Comparison of ENCODE assay signal across 17 cellular contexts in the genomic region with DNA sequence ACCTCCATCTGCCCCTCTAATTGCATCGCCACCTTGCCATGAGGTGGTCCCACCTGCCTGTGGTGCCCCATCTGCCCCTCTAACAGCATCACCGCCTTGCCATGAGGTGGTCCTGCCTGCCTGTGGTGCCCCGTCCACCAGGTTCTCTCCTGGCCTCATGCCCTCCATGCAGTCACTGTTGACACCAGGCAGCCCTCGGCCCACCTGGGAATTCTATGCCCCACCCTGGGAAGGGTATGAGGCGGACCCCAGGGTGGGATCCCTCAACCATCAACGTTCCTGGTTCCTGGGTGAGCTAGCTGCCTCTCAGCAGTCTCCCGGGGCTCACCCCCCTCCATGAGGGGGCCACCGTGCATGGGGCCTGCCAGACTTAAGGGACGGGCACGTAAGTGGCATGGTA. TPM values are rescaled to one million over a fixed set of nuclear protein-coding genes. Genes with fewer than 3 reads are reported as not detected.
DNase-seq lines count a peak whose midpoint lies in the region; ATAC-seq and TF ChIP-seq lines count a peak whose summit lies in the region.
"Had no signal": no experiment of that assay in that cellular context is flagged by ENCODE, and none has a peak within 500 bp of the region (broad histone marks: within the 10 kb centered on the region; RNA-seq: fewer than 3 reads in every experiment).

No MANE protein-coding gene starts in this region.

- no peaks in the 10 kb centered on the region for H3K4me1 Mint-ChIP-seq in natural killer cell treated with Interleukin-12 subunit alpha and Interleukin-12 subunit beta and Interleukin-15 and Interleukin-18, amount 100 ng/mL, for 72 hours (ENCODE audit: low read depth in 2 of 2)
- H3K4me1 Mint-ChIP-seq in natural killer cell (no peaks in the 10 kb centered on the region), T-cell (no peaks in the 10 kb centered on the region)
- H3K4me1 Mint-ChIP-seq: activated naive CD8-positive, alpha-beta T cell treated with anti-CD3 and anti-CD28 coated beads for 36 hours had no signal

- peaks cover 8% of the 10 kb centered on the region for H3K36me3 Mint-ChIP-seq in natural killer cell treated with Interleukin-12 subunit alpha and Interleukin-12 subunit beta and Interleukin-15 and Interleukin-18, amount 100 ng/mL, for 72 hours
- H3K36me3 Mint-ChIP-seq in natural killer cell (no peaks in the 10 kb centered on the region), T-cell (peaks cover 33% of the 10 kb centered on the region)
- H3K36me3 Mint-ChIP-seq: activated naive CD8-positive, alpha-beta T cell treated with anti-CD3 and anti-CD28 coated beads for 36 hours had no signal

- H3K9me3 ChIP-seq in gastroesophageal sphincter (no peaks in the 10 kb centered on the region), vagina (no peaks in the 10 kb centered on the region)
- H3K9me3 ChIP-seq: spleen had no signal

- POLR2A ChIA-PET in T-cell (lab: Charles Lee): no interaction called here

- H3K4me3 ChIP-seq in gastroesophageal sphincter (no peak overlapping the region), rectal smooth muscle tissue (ENCODE audit: low read length) (no peak overlapping the region), vagina (no peak overlapping the region)
- H3K4me3 ChIP-seq: spleen had no signal

- H3K9ac ChIP-seq in rectal smooth muscle tissue (ENCODE audit: low read length): no peak overlapping the region

- TF ChIP-seq CTCF in natural killer cell (IDR thresholded peaks at IDR 0.05) (no peak), gastroesophageal sphincter (IDR thresholded peaks at IDR 0.05) (no peak), vagina (IDR thresholded peaks at IDR 0.05) (no peak)

- H3K9me3 Mint-ChIP-seq in natural killer cell treated with Interleukin-12 subunit alpha and Interleukin-12 subunit beta and Interleukin-15 and Interleukin-18, amount 100 ng/mL, for 72 hours: no peaks in the 10 kb centered on the region
- H3K9me3 Mint-ChIP-seq in natural killer cell (no peaks in the 10 kb centered on the region), T-cell (no peaks in the 10 kb centered on the region)
- H3K9me3 Mint-ChIP-seq: activated naive CD8-positive, alpha-beta T cell treated with anti-CD3 and anti-CD28 coated beads for 36 hours; nephron had no signal

- no peak overlapping the region for H3K4me3 Mint-ChIP-seq in natural killer cell treated with Interleukin-12 subunit alpha and Interleukin-12 subunit beta and Interleukin-15 and Interleukin-18, amount 100 ng/mL, for 72 hours
- H3K4me3 Mint-ChIP-seq in natural killer cell (no peak overlapping the region), T-cell (no peak overlapping the region)
- H3K4me3 Mint-ChIP-seq: activated naive CD8-positive, alpha-beta T cell treated with anti-CD3 and anti-CD28 coated beads for 36 hours; nephron had no signal

- CTCF ChIA-PET in T-cell (lab: Charles Lee): interaction anchor here in 1 of 2 donors (1.1 to 3.5 kb wide), 2 partner anchors 225 to 597 kb away, joined by 3 to 11 read pairs; no protein-coding TSS in a partner anchor

- no peak for ATAC-seq in natural killer cell treated with Interleukin-12 subunit alpha and Interleukin-12 subunit beta and Interleukin-15 and Interleukin-18, amount 100 ng/mL, for 72 hours
- ATAC-seq in natural killer cell (no peak), gastroesophageal sphincter (no peak), T-cell (replicated peaks in 1 of 4) (no peak)

- H3K27ac Mint-ChIP-seq in natural killer cell treated with Interleukin-12 subunit alpha and Interleukin-12 subunit beta and Interleukin-15 and Interleukin-18, amount 100 ng/mL, for 72 hours: no peak overlapping the region
- H3K27ac Mint-ChIP-seq in natural killer cell (no peak overlapping the region), T-cell (no peak overlapping the region)
- H3K27ac Mint-ChIP-seq: activated naive CD8-positive, alpha-beta T cell treated with anti-CD3 and anti-CD28 coated beads for 36 hours had no signal

- intact Hi-C loops in natural killer cell (cut with micrococcal nuclease): loop anchor here (2.0 kb wide), 1 partner anchor 159 kb away; no protein-coding TSS in a partner anchor
- intact Hi-C loops in vagina (cut with DNase I): loop anchor here (10.0 kb wide), 1 partner anchor 127 kb away; no protein-coding TSS in a partner anchor

- TF ChIP-seq POLR2A in gastroesophageal sphincter (IDR thresholded peaks at IDR 0.05) (no peak), vagina (IDR thresholded peaks at IDR 0.05) (no peak)

- peaks cover 0 to 51% (median 13%) of the 10 kb centered on the region in 3 donors for H3K4me1 ChIP-seq in gastroesophageal sphincter
- H3K4me1 ChIP-seq in rectal smooth muscle tissue (ENCODE audit: control insufficient read depth, insufficient read depth, low read length): peaks cover 6% of the 10 kb centered on the region
- peaks cover 23% of the 10 kb centered on the region for H3K4me1 ChIP-seq in vagina

- DNase-seq in natural killer cell treated with Interleukin-12 subunit alpha and Interleukin-12 subunit beta and Interleukin-15 and Interleukin-18, amount 100 ng/mL, for 72 hours (ENCODE audit: low spot score): peak; percentile 59
- no peak for DNase-seq in natural killer cell
- DNase-seq in vagina (ENCODE audit: extremely low spot score in 2 of 2): no peak
- no peak for DNase-seq in activated naive CD4-positive, alpha-beta T cell (lab: John Stamatoyannopoulos, UW)
- no peak for DNase-seq in H4 (ENCODE audit: low spot score)
- no peak for DNase-seq in T-cell
- DNase-seq: ACHN; activated CD4-positive, alpha-beta T cell treated with anti-CD3 and anti-CD28 coated beads for 48 hours; activated naive CD8-positive, alpha-beta T cell treated with anti-CD3 and anti-CD28 coated beads for 36 hours; NCI-H1694 treated with DMSO at 0.1 percent for 48 hours; SHP77; spleen; stimulated activated CD4-positive, alpha-beta T cell treated with anti-CD3 and anti-CD28 coated beads, Interleukin-4, amount 100 ng/mL, for 24 hours had no signal

- H3K27me3 ChIP-seq in gastroesophageal sphincter: no peaks in the 10 kb centered on the region
- H3K27me3 ChIP-seq in rectal smooth muscle tissue (ENCODE audit: control insufficient read depth, insufficient read depth, low read length): no peaks in the 10 kb centered on the region
- H3K27me3 ChIP-seq in vagina: no peaks in the 10 kb centered on the region
- H3K27me3 ChIP-seq: spleen had no signal

- H3K27ac ChIP-seq in gastroesophageal sphincter (peak overlapping the region; percentile 21 to 89 (median 86)), rectal smooth muscle tissue (ENCODE audit: low read depth, low read length) (peak overlapping the region; percentile 25), vagina (peak overlapping the region; percentile 76)
- H3K27ac ChIP-seq: C4-2B had no signal

- H3K27me3 Mint-ChIP-seq in natural killer cell treated with Interleukin-12 subunit alpha and Interleukin-12 subunit beta and Interleukin-15 and Interleukin-18, amount 100 ng/mL, for 72 hours: no peaks in the 10 kb centered on the region
- H3K27me3 Mint-ChIP-seq in natural killer cell (ENCODE audit: low read depth in 2 of 2) (no peaks in the 10 kb centered on the region), T-cell (no peaks in the 10 kb centered on the region)
- H3K27me3 Mint-ChIP-seq: activated naive CD8-positive, alpha-beta T cell treated with anti-CD3 and anti-CD28 coated beads for 36 hours had no signal

- H3K36me3 ChIP-seq in gastroesophageal sphincter (peaks cover 0 to 64% of the 10 kb centered on the region in 2 donors), rectal smooth muscle tissue (ENCODE audit: control insufficient read depth, insufficient read depth, low read length) (peaks cover 16% of the 10 kb centered on the region), vagina (peaks cover 0 to 36% of the 10 kb centered on the region in 2 donors)

- WGBS in gastroesophageal sphincter (ENCODE audit: low coverage in 1 of 2), 2 donors: 88% methylated on average over 3 of the region's 10 CpGs; no CpG with 5 or more reads in 1 of the 2 donors

- no peak for TF ChIP-seq EP300 in gastroesophageal sphincter (IDR thresholded peaks at IDR 0.05)

RNA-seq across cellular contexts. Expression of gene ACOX3, which starts 38.9 kb away (rescaled TPM):
- 10 to 100 TPM; 19.9 to 22.2 TPM for total RNA-seq in natural killer cell treated with Interleukin-12 subunit alpha and Interleukin-12 subunit beta and Interleukin-15 and Interleukin-18, amount 100 ng/mL, for 72 hours
- total RNA-seq in natural killer cell: 10 to 100 TPM; 12.4 to 18.3 (median 15.4) TPM
- 10 to 100 TPM; 21.5 to 79.5 (median 37.1) TPM for total RNA-seq in gastroesophageal sphincter
- 46.9 TPM for total RNA-seq in vagina
- 19.3 and 23.4 TPM in 2 replicates for total RNA-seq in H4 (2014; rRNA removed; shearing (Covaris generic))
- 10 to 100 TPM in 4 of 5 donors, 1 to 10 TPM in 1; 9.4 to 20.7 (median 15.8) TPM for total RNA-seq in T-cell

RNA-seq across cellular contexts. Expression of gene TRMT44, which starts 38.9 kb away (rescaled TPM):
- total RNA-seq in natural killer cell treated with Interleukin-12 subunit alpha and Interleukin-12 subunit beta and Interleukin-15 and Interleukin-18, amount 100 ng/mL, for 72 hours: 10 to 100 TPM; 23.8 to 57.1 TPM
- total RNA-seq in natural killer cell (10 to 100 TPM; 24.4 to 37.5 (median 34.3) TPM), gastroesophageal sphincter (10 to 100 TPM; 12.0 to 27.9 (median 20.9) TPM), vagina (19.2 TPM), T-cell (10 to 100 TPM; 25.6 to 40.9 (median 35.3) TPM)
- total RNA-seq in H4 (2014; rRNA removed; shearing (Covaris generic)): 9.4 and 9.6 TPM in 2 replicates

Comparison
In these comparisons a context has a peak if more than half of its experiments do, and no peak if none do; other contexts are left out.
1. H3K27ac ChIP-seq: peak in every context shown above with its lines; median percentile 86 in gastroesophageal sphincter; 76 in vagina; 25 in rectal smooth muscle tissue.